ENCODE assay signal across 9 cellular contexts in the genomic region with DNA sequence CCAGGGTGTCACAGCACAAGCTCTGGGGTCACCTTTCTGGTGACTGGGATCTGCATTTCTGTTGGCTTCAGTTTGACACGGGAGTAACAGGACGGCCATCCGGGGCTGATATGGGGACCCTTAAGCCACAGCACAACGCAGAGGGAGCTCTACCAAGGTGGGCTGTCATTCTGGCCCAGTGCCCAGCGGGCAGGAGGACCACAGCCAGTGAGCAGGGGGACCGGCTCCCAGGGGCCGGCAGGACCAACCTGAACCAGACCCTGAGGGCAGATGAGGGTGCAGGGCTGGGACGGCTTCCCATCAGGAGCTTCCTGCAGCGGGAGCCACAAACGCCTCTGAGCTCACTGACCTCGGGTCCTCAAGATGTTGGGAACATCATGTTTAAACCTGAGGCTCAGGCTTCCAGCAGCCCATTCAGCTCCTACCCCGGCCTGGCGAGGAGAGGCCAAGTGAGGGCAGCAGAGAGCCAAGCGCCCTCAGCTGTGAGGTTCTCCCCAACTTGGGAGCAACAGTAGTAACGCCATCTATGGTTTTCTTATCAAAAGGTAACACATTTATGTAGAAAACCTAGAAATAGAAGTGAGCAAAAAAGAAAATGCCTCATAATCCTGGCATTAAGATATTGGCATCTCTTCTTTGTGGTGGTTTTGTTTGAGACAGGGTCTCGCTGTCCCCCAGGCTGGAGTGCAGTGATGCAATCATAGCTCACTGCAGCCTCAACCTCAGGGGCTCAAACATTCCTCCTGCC. TPM values are rescaled to one million over a fixed set of nuclear protein-coding genes. Genes with fewer than 3 reads are reported as not detected.
DNase-seq lines count a peak whose midpoint lies in the region; ATAC-seq and TF ChIP-seq lines count a peak whose summit lies in the region.
"Had no signal": no experiment of that assay in that cellular context is flagged by ENCODE, and none has a peak within 500 bp of the region (broad histone marks: within the 10 kb centered on the region; RNA-seq: fewer than 3 reads in every experiment).

No MANE protein-coding gene starts in this region.

- TF ChIP-seq CTCF in activated CD8-positive, alpha-beta T cell treated with anti-CD3 and anti-CD28 coated beads for 36 hours (IDR thresholded peaks at IDR 0.05) = peak; percentile 70
- peak; percentile 41 to 64 (median 42) for TF ChIP-seq CTCF in esophagus muscularis mucosa (IDR thresholded peaks at IDR 0.05)

- DNase-seq in NCI-H748 (lab: John Stamatoyannopoulos, UW; ENCODE audit: unreplicated experiment) (peak; percentile 3), NCI-H748 treated with DMSO at 0.1 percent for 48 hours (lab: John Stamatoyannopoulos, UW) (no peak), NAMALWA (ENCODE audit: low spot score) (peak; percentile 82), esophagus muscularis mucosa (ENCODE audit: extremely low spot score) (no peak), neuronal stem cell (ENCODE audit: low spot score) (no peak), NCI-H146 (lab: John Stamatoyannopoulos, UW) (no peak), NCI-H1436 (lab: John Stamatoyannopoulos, UW) (no peak)
- DNase-seq in activated CD8-positive, alpha-beta T cell treated with anti-CD3 and anti-CD28 coated beads for 36 hours = peak; percentile 71

- H3K27ac Mint-ChIP-seq in activated CD8-positive, alpha-beta T cell treated with anti-CD3 and anti-CD28 coated beads for 36 hours = no peak overlapping the region

- no peak overlapping the region for H4K8ac ChIP-seq in neuronal stem cell (ENCODE audit: low read depth, low read length)

- peaks cover 2% of the 10 kb centered on the region for H3K79me1 ChIP-seq in neuronal stem cell (ENCODE audit: low read depth, low read length)

- H3K4me1 Mint-ChIP-seq in activated CD8-positive, alpha-beta T cell treated with anti-CD3 and anti-CD28 coated beads for 36 hours (ENCODE audit: low read depth) = no peaks in the 10 kb centered on the region
- H3K4me1 Mint-ChIP-seq: central memory CD8-positive, alpha-beta T cell had no signal

- peak overlapping the region; percentile 36 for H3K18ac ChIP-seq in neuronal stem cell (ENCODE audit: low read length)

- H3K36me3 ChIP-seq in esophagus muscularis mucosa = peaks cover 6 to 37% (median 35%) of the 10 kb centered on the region in 4 donors
- peaks cover 15 to 34% of the 10 kb centered on the region in 2 donors for H3K36me3 ChIP-seq in neuronal stem cell (replicated peaks in 1 of 2; ENCODE audit: control insufficient read depth in 2 of 2, insufficient read depth in 2 of 2, low read length in 2 of 2)

- H3K4me2 ChIP-seq in neuronal stem cell (ENCODE audit: insufficient read depth, low read length, poor library complexity, severe bottlenecking) = no peak overlapping the region

- H3K27me3 ChIP-seq in esophagus muscularis mucosa = peaks cover 0 to 26% (median 0%) of the 10 kb centered on the region in 4 donors
- H3K27me3 ChIP-seq in neuronal stem cell (ENCODE audit: control insufficient read depth in 3 of 3, insufficient read depth in 3 of 3, low read depth in 1 of 3, low read length in 3 of 3) = no peaks in the 10 kb centered on the region

- peaks cover 6% of the 10 kb centered on the region for H3K27me3 Mint-ChIP-seq in activated CD8-positive, alpha-beta T cell treated with anti-CD3 and anti-CD28 coated beads for 36 hours

- H2BK5ac ChIP-seq in neuronal stem cell (ENCODE audit: low read length) = no peak overlapping the region

- H3K4me3 ChIP-seq in esophagus muscularis mucosa (no peak overlapping the region), neuronal stem cell (ENCODE audit: low read length in 2 of 2) (no peak overlapping the region)

- H3K4me1 ChIP-seq in esophagus muscularis mucosa = peaks cover 0 to 6% (median 2%) of the 10 kb centered on the region in 4 donors
- no peaks in the 10 kb centered on the region for H3K4me1 ChIP-seq in neuronal stem cell (ENCODE audit: control insufficient read depth in 2 of 2, insufficient read depth in 1 of 2, low read depth in 1 of 2, low read length in 2 of 2)

- H3K14ac ChIP-seq in neuronal stem cell (ENCODE audit: low read length) = peak overlapping the region; percentile 1

- no peak overlapping the region for H2AFZ ChIP-seq in neuronal stem cell (ENCODE audit: low read length)

- 25% methylated on average over 6 of the region's 16 CpGs for WGBS in esophagus muscularis mucosa
- no CpG with 5 or more reads among the region's 16 CpGs for WGBS in neuronal stem cell (ENCODE audit: extremely low coverage in 2 of 2, insufficient read length in 2 of 2, insufficient replicate concordance in 1 of 2), 2 donors

- H3K23ac ChIP-seq in neuronal stem cell (ENCODE audit: low read depth, low read length, poor library complexity) = no peak overlapping the region

- no peak overlapping the region for H2AK5ac ChIP-seq in neuronal stem cell (ENCODE audit: low read depth, low read length)

- H3K9me3 Mint-ChIP-seq in activated CD8-positive, alpha-beta T cell treated with anti-CD3 and anti-CD28 coated beads for 36 hours = no peaks in the 10 kb centered on the region
- H3K9me3 Mint-ChIP-seq: central memory CD8-positive, alpha-beta T cell had no signal

- no peak overlapping the region for H2BK120ac ChIP-seq in neuronal stem cell (ENCODE audit: low read depth, low read length)

- TF ChIP-seq EP300 in esophagus muscularis mucosa (IDR thresholded peaks at IDR 0.05) = no peak

- ATAC-seq in activated CD8-positive, alpha-beta T cell treated with anti-CD3 and anti-CD28 coated beads for 36 hours = peak; percentile 93

- H4K91ac ChIP-seq in neuronal stem cell (ENCODE audit: low read depth, low read length, poor library complexity) = no peak overlapping the region

- no peak overlapping the region for H3K27ac ChIP-seq in esophagus muscularis mucosa (replicated peaks in 1 of 4)
- H3K27ac ChIP-seq in neuronal stem cell (replicated peaks; ENCODE audit: low read length) = no peak overlapping the region

- no peak overlapping the region for H3K9ac ChIP-seq in neuronal stem cell (ENCODE audit: low read depth, low read length, poor library complexity)

- no peak overlapping the region for H2BK15ac ChIP-seq in neuronal stem cell (ENCODE audit: low read length)

- no peak overlapping the region for H3K4me3 Mint-ChIP-seq in activated CD8-positive, alpha-beta T cell treated with anti-CD3 and anti-CD28 coated beads for 36 hours
- H3K4me3 Mint-ChIP-seq: central memory CD8-positive, alpha-beta T cell had no signal

- no peaks in the 10 kb centered on the region for H3K9me3 ChIP-seq in esophagus muscularis mucosa
- H3K9me3 ChIP-seq in neuronal stem cell (replicated peaks in 1 of 2; ENCODE audit: control insufficient read depth in 2 of 2, insufficient read depth in 1 of 2, low read depth in 1 of 2, low read length in 2 of 2) = no peaks in the 10 kb centered on the region

- TF ChIP-seq POLR2A in esophagus muscularis mucosa (IDR thresholded peaks at IDR 0.05; ENCODE audit: low read depth) = no peak

- POLR2A ChIA-PET in activated CD8-positive, alpha-beta T cell treated with anti-CD3 and anti-CD28 coated beads for 36 hours (lab: Charles Lee) = interaction anchor here (0.8 to 2.1 kb wide), 4 partner anchors 17 to 112 kb away, joined by 3 to 6 read pairs (median 4); no protein-coding TSS in a partner anchor

- peaks cover 11% of the 10 kb centered on the region for H3K36me3 Mint-ChIP-seq in activated CD8-positive, alpha-beta T cell treated with anti-CD3 and anti-CD28 coated beads for 36 hours (ENCODE audit: low read depth)

- intact Hi-C loops in activated CD8-positive, alpha-beta T cell treated with anti-CD3 and anti-CD28 coated beads for 36 hours (cut with micrococcal nuclease) = no loop called here
- intact Hi-C loops in esophagus muscularis mucosa (cut with DNase I) = no loop called here

- CTCF ChIA-PET in activated CD8-positive, alpha-beta T cell treated with anti-CD3 and anti-CD28 coated beads for 36 hours (lab: Charles Lee) = interaction anchor here (0.6 to 2.8 kb wide), 36 partner anchors 9 to 474 kb away, joined by 3 to 20 read pairs (median 3); no protein-coding TSS in a partner anchor

- H2BK12ac ChIP-seq in neuronal stem cell (ENCODE audit: low read length) = no peak overlapping the region

- H3K4ac ChIP-seq in neuronal stem cell (ENCODE audit: low read length) = no peak overlapping the region

RNA-seq across cellular contexts. Expression of gene TMEM201, which starts 26.8 kb away (rescaled TPM):
- 10 to 100 TPM; 16.2 to 18.1 TPM for total RNA-seq in activated CD8-positive, alpha-beta T cell treated with anti-CD3 and anti-CD28 coated beads for 36 hours
- total RNA-seq in esophagus muscularis mucosa = 10 to 100 TPM in 1 of 4 donors, 1 to 10 TPM in 3; 6.8 to 10.5 (median 8.2) TPM
- polyA plus RNA-seq in neuronal stem cell (2013, experiment 1 of 2) = 14.4 TPM
- 13.9 TPM for polyA plus RNA-seq in neuronal stem cell (2013, experiment 2 of 2)

RNA-seq across cellular contexts. Expression of gene PIK3CD, which starts 36.0 kb away (rescaled TPM):
- total RNA-seq in activated CD8-positive, alpha-beta T cell treated with anti-CD3 and anti-CD28 coated beads for 36 hours = 100 to 1,000 TPM; 152 to 158 TPM
- total RNA-seq in esophagus muscularis mucosa = 10 to 100 TPM in 3 of 4 donors, 1 to 10 TPM in 1; 7.9 to 30.4 (median 13.9) TPM
- 5.9 TPM for polyA plus RNA-seq in neuronal stem cell (2013, experiment 1 of 2)
- 6.2 TPM for polyA plus RNA-seq in neuronal stem cell (2013, experiment 2 of 2)

Comparison
In these comparisons a context has a peak if more than half of its experiments do, and no peak if none do; other contexts are left out.
1. DNase-seq: peak in NCI-H748 (single experiment), NAMALWA (single experiment) and activated CD8-positive, alpha-beta T cell treated with anti-CD3 and anti-CD28 coated beads for 36 hours (single experiment); none in NCI-H748 treated with DMSO at 0.1 percent for 48 hours (single experiment), esophagus muscularis mucosa (single experiment), neuronal stem cell (single experiment), NCI-H146 (single experiment) and NCI-H1436 (single experiment).
2. RNA of gene PIK3CD, which starts 36.0 kb away (total RNA-seq): 152 to 158 TPM in activated CD8-positive, alpha-beta T cell treated with anti-CD3 and anti-CD28 coated beads for 36 hours; 7.9 to 30.4 TPM in esophagus muscularis mucosa; every median in the first group is over 4 times any median in the second.